Comparison of ENCODE assay signal across 2 cellular contexts in the genomic region with DNA sequence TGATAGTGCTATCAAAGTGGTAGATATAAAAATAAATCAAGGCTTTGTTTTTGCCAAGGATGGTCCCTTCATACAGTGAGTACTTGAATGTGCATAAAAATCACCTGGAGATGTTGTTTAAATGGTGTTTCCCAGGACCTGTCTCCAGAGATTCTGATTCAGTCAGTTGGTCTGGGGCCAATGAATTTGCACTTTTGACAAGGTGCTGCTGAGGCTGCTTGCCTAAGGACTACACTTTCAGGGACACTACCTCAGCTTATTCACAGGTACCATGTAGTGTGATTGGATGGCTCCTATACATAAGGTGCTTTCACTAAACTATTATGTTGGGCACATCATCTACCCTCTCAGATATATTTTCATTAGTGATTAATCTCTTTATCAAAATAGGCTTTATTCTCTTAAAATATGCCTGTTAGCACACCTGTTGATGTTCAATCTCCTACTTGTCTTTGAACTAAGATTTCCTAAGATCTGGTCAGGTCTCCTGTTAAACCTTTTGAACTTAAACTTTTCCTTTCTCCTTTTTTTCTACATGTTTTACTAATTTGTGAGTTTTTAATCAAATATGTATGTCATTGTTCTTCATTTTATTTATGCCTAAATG.
TF ChIP-seq lines count a peak whose summit lies in the region.

No MANE protein-coding gene starts in this region.

TF ChIP-seq in HepG2, 621 proteins besides CTCF, POLR2A, EP300 and RAD21:
- TF ChIP-seq AGO1 (IDR thresholded peaks at IDR 0.05; ENCODE audit: low read depth, low read length, poor library complexity, severe bottlenecking) (no peak), ZNF878 (CRISPR knock-in tag; IDR thresholded peaks at IDR 0.05) (no peak), KLF11 (CRISPR knock-in tag; IDR thresholded peaks at IDR 0.05) (no peak), ZFP62 (CRISPR knock-in tag; IDR thresholded peaks at IDR 0.05) (no peak), ZNF496 (CRISPR knock-in tag; IDR thresholded peaks at IDR 0.05; ENCODE audit: insufficient replicate concordance) (no peak), ZNF558 (CRISPR knock-in tag; IDR thresholded peaks at IDR 0.05; ENCODE audit: borderline replicate concordance) (no peak), ZNF552 (CRISPR knock-in tag; IDR thresholded peaks at IDR 0.05; ENCODE audit: borderline replicate concordance) (no peak), KDM1A (CRISPR knock-in tag; IDR thresholded peaks at IDR 0.05) (no peak), ZNF337 (CRISPR knock-in tag; IDR thresholded peaks at IDR 0.05; ENCODE audit: borderline replicate concordance, low read depth) (no peak), DR1 (CRISPR knock-in tag; IDR thresholded peaks at IDR 0.05) (no peak), MYNN (CRISPR knock-in tag; IDR thresholded peaks at IDR 0.05; ENCODE audit: low read depth) (no peak), REPIN1 (CRISPR knock-in tag; IDR thresholded peaks at IDR 0.05; ENCODE audit: borderline replicate concordance, low read depth) (no peak), RNF2 (conservative IDR thresholded peaks at IDR 0.05; ENCODE audit: low read depth) (no peak), PAX8 (CRISPR knock-in tag; IDR thresholded peaks at IDR 0.05; ENCODE audit: borderline replicate concordance) (no peak), FOXJ3 (CRISPR knock-in tag; IDR thresholded peaks at IDR 0.05; ENCODE audit: borderline replicate concordance) (no peak), ZFYVE20 (CRISPR knock-in tag; IDR thresholded peaks at IDR 0.05; ENCODE audit: borderline replicate concordance, low read depth) (no peak), MXD4 (CRISPR knock-in tag; IDR thresholded peaks at IDR 0.05) (no peak)
- TF ChIP-seq, protein P1, sequence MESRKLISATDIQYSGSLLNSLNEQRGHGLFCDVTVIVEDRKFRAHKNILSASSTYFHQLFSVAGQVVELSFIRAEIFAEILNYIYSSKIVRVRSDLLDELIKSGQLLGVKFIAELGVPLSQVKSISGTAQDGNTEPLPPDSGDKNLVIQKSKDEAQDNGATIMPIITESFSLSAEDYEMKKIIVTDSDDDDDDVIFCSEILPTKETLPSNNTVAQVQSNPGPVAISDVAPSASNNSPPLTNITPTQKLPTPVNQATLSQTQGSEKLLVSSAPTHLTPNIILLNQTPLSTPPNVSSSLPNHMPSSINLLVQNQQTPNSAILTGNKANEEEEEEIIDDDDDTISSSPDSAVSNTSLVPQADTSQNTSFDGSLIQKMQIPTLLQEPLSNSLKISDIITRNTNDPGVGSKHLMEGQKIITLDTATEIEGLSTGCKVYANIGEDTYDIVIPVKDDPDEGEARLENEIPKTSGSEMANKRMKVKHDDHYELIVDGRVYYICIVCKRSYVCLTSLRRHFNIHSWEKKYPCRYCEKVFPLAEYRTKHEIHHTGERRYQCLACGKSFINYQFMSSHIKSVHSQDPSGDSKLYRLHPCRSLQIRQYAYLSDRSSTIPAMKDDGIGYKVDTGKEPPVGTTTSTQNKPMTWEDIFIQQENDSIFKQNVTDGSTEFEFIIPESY (CRISPR knock-in tag; IDR thresholded peaks at IDR 0.05) = no peak
- TF ChIP-seq, protein P2, sequence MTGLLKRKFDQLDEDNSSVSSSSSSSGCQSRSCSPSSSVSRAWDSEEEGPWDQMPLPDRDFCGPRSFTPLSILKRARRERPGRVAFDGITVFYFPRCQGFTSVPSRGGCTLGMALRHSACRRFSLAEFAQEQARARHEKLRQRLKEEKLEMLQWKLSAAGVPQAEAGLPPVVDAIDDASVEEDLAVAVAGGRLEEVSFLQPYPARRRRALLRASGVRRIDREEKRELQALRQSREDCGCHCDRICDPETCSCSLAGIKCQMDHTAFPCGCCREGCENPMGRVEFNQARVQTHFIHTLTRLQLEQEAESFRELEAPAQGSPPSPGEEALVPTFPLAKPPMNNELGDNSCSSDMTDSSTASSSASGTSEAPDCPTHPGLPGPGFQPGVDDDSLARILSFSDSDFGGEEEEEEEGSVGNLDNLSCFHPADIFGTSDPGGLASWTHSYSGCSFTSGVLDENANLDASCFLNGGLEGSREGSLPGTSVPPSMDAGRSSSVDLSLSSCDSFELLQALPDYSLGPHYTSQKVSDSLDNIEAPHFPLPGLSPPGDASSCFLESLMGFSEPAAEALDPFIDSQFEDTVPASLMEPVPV (CRISPR knock-in tag; IDR thresholded peaks at IDR 0.05) = no peak

TF ChIP-seq in GM12878, 131 proteins besides CTCF, POLR2A, EP300 and RAD21:
- TF ChIP-seq, protein P3, sequence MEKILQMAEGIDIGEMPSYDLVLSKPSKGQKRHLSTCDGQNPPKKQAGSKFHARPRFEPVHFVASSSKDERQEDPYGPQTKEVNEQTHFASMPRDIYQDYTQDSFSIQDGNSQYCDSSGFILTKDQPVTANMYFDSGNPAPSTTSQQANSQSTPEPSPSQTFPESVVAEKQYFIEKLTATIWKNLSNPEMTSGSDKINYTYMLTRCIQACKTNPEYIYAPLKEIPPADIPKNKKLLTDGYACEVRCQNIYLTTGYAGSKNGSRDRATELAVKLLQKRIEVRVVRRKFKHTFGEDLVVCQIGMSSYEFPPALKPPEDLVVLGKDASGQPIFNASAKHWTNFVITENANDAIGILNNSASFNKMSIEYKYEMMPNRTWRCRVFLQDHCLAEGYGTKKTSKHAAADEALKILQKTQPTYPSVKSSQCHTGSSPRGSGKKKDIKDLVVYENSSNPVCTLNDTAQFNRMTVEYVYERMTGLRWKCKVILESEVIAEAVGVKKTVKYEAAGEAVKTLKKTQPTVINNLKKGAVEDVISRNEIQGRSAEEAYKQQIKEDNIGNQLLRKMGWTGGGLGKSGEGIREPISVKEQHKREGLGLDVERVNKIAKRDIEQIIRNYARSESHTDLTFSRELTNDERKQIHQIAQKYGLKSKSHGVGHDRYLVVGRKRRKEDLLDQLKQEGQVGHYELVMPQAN (conservative IDR thresholded peaks at IDR 0.05) = no peak
TF ChIP-seq in GM12878: peak in this region for 0.
